Comparison of ENCODE assay signal across 19 cellular contexts in genomic region chr1:64396817-64397216, GRCh38.
DNase-seq lines count a peak whose midpoint lies in the region; ATAC-seq and TF ChIP-seq lines count a peak whose summit lies in the region.
"Had no signal": no experiment of that assay in that cellular context is flagged by ENCODE, and none has a peak within 500 bp of the region (broad histone marks: within the 10 kb centered on the region; RNA-seq: fewer than 3 reads in every experiment).

No MANE protein-coding gene starts in this region.

- no peak overlapping the region for H3K4me3 Mint-ChIP-seq in WTC11
- H3K4me3 Mint-ChIP-seq: activated CD4-positive, alpha-beta T cell treated with anti-CD3 and anti-CD28 coated beads, Interleukin-2, amount 10 ng/mL, durations not matched to agents 24 days and 14 days had no signal

- POLR2A ChIA-PET in WTC11 (lab: Charles Lee), result interaction anchor here (0.5 to 1.0 kb wide), 2 partner anchors 78 to 103 kb away, joined by 4 read pairs; no protein-coding TSS in a partner anchor

- H3K4me2 ChIP-seq in MM.1S (ENCODE audit: low read depth, low read length), result no peak overlapping the region
- H3K4me2 ChIP-seq: BLaER1 had no signal

- H3K9ac ChIP-seq in MM.1S (ENCODE audit: low read length), result no peak overlapping the region
- H3K9ac ChIP-seq: BLaER1 had no signal

- H3K27ac ChIP-seq in MM.1S (ENCODE audit: low read length) (no peak overlapping the region), Peyer's patch (no peak overlapping the region)
- H3K27ac ChIP-seq: BLaER1, HL-60, spleen had no signal

- no peak for TF ChIP-seq POLR2A in Peyer's patch (IDR thresholded peaks at IDR 0.05)

- no peaks in the 10 kb centered on the region for H3K36me3 Mint-ChIP-seq in WTC11

- no peaks in the 10 kb centered on the region for H4K20me1 ChIP-seq in MM.1S (ENCODE audit: insufficient read depth, low read length)
- H4K20me1 ChIP-seq: BLaER1 had no signal

- no peaks in the 10 kb centered on the region for H3K4me1 ChIP-seq in MM.1S (ENCODE audit: low read length)
- no peaks in the 10 kb centered on the region for H3K4me1 ChIP-seq in Peyer's patch
- H3K4me1 ChIP-seq: BLaER1, spleen had no signal

- no peaks in the 10 kb centered on the region for H3F3A ChIP-seq in MM.1S (ENCODE audit: insufficient read depth, low read length)

- no peaks in the 10 kb centered on the region for H3K9me3 Mint-ChIP-seq in WTC11
- H3K9me3 Mint-ChIP-seq: activated CD4-positive, alpha-beta T cell treated with anti-CD3 and anti-CD28 coated beads, Interleukin-2, amount 10 ng/mL, durations not matched to agents 24 days and 14 days had no signal

- H3K36me3 ChIP-seq in GM06990 (ENCODE audit: control insufficient read depth, insufficient read depth, low read length) (no peaks in the 10 kb centered on the region), MM.1S (replicated peaks; ENCODE audit: insufficient read depth, low read length) (no peaks in the 10 kb centered on the region), Peyer's patch (no peaks in the 10 kb centered on the region)
- H3K36me3 ChIP-seq: BLaER1, spleen had no signal

- peak; percentile 2 for TF ChIP-seq CTCF in GM06990 (IDR thresholded peaks at IDR 0.05; ENCODE audit: insufficient read depth, low read length, poor library complexity, severe bottlenecking)
- no peak for TF ChIP-seq CTCF in WTC11 (IDR thresholded peaks at IDR 0.05)
- TF ChIP-seq CTCF in MM.1S (IDR thresholded peaks at IDR 0.05; ENCODE audit: low read length), result no peak
- TF ChIP-seq CTCF in Peyer's patch (IDR thresholded peaks at IDR 0.05), result no peak

- ATAC-seq in WTC11, result peak; percentile 99
- ATAC-seq: left cardiac atrium had no signal

- no peaks in the 10 kb centered on the region for H3K79me2 ChIP-seq in MM.1S (ENCODE audit: low read length)

- H3K4me3 ChIP-seq in GM06990 (replicated peaks; ENCODE audit: low read depth, low read length), result no peak overlapping the region
- H3K4me3 ChIP-seq in MM.1S (ENCODE audit: low read length), result no peak overlapping the region
- no peak overlapping the region for H3K4me3 ChIP-seq in Peyer's patch
- H3K4me3 ChIP-seq: BLaER1, spleen had no signal

- H3K27me3 ChIP-seq in GM06990 (replicated peaks; ENCODE audit: control insufficient read depth, insufficient read depth, low read length) (no peaks in the 10 kb centered on the region), MM.1S (replicated peaks; ENCODE audit: insufficient read depth, low read length) (no peaks in the 10 kb centered on the region), Peyer's patch (no peaks in the 10 kb centered on the region)
- H3K27me3 ChIP-seq: BLaER1, spleen had no signal

- no peaks in the 10 kb centered on the region for H3K9me2 ChIP-seq in MM.1S (replicated peaks; ENCODE audit: insufficient read depth, low read length)

- H3K9me3 ChIP-seq in MM.1S (replicated peaks; ENCODE audit: insufficient read depth, low read length), result no peaks in the 10 kb centered on the region
- H3K9me3 ChIP-seq in Peyer's patch, result no peaks in the 10 kb centered on the region
- H3K9me3 ChIP-seq: BLaER1, spleen had no signal

- no peak overlapping the region for H3K27ac Mint-ChIP-seq in WTC11
- H3K27ac Mint-ChIP-seq: activated CD4-positive, alpha-beta T cell treated with anti-CD3 and anti-CD28 coated beads, Interleukin-2, amount 10 ng/mL, durations not matched to agents 24 days and 14 days had no signal

- no peaks in the 10 kb centered on the region for H3K27me3 Mint-ChIP-seq in WTC11 (ENCODE audit: low read depth)

- H2AFZ ChIP-seq in MM.1S (ENCODE audit: low read length), result no peak overlapping the region

- DNase-seq in GM06990 (ENCODE audit: extremely low read depth, insufficient read length), result no peak
- DNase-seq in HuH-7.5 (ENCODE audit: low spot score), result peak; percentile 15
- DNase-seq in WTC11 (ENCODE audit: low spot score), result peak; percentile 47
- DNase-seq in iPS-NIHi11 (ENCODE audit: low spot score), result peak; percentile 39
- DNase-seq in MM.1S, result no peak
- no peak for DNase-seq in NCI-H526 treated with DMSO at 0.1 percent for 48 hours (lab: John Stamatoyannopoulos, UW)
- DNase-seq in activated CD8-positive, alpha-beta memory T cell treated with anti-CD3 and anti-CD28 coated beads, Interleukin-2, amount 50 U/mL, for 4 hours, result no peak
- DNase-seq in Peyer's patch, result no peak
- DNase-seq: activated CD4-positive, alpha-beta T cell treated with anti-CD3 and anti-CD28 coated beads, Interleukin-2, amount 10 ng/mL, durations not matched to agents 24 days and 14 days; activated T-cell treated with anti-CD3 and anti-CD28 coated beads, Interleukin-2, amount 50 U/mL, for 48 hours; DND-41; glutamatergic neuron; left cardiac atrium; NCI-H2081 treated with DMSO at 0.1 percent for 48 hours; Right ventricle myocardium superior; spleen; stimulated activated naive CD4-positive, alpha-beta T cell treated with Interleukin-2 at 50 U/mL for 16 hours had no signal

- H3K4me1 Mint-ChIP-seq in WTC11, result peaks cover 15% of the 10 kb centered on the region
- H3K4me1 Mint-ChIP-seq: activated CD4-positive, alpha-beta T cell treated with anti-CD3 and anti-CD28 coated beads, Interleukin-2, amount 10 ng/mL, durations not matched to agents 24 days and 14 days had no signal

- CTCF ChIA-PET in WTC11 (lab: Charles Lee), result interaction anchor here (0.6 to 0.8 kb wide), 3 partner anchors 17 to 97 kb away, joined by 3 to 4 read pairs (median 3); no protein-coding TSS in a partner anchor

TF ChIP-seq in WTC11, 78 proteins besides CTCF, POLR2A, EP300 and RAD21:
- no peak for TF ChIP-seq ZNF317 (CRISPR knock-in tag; IDR thresholded peaks at IDR 0.05; ENCODE audit: borderline replicate concordance, low read depth)
- TF ChIP-seq, protein P1, sequence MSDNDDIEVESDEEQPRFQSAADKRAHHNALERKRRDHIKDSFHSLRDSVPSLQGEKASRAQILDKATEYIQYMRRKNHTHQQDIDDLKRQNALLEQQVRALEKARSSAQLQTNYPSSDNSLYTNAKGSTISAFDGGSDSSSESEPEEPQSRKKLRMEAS (CRISPR knock-in tag; IDR thresholded peaks at IDR 0.05), result 0 out of 2 replicates have a peak, but pooled peaks have one; percentile 18

Comparison
In these comparisons a context has a peak if more than half of its experiments do, and no peak if none do; other contexts are left out.
1. DNase-seq: peak in HuH-7.5 (single experiment), WTC11 (single experiment) and iPS-NIHi11 (single experiment); none in GM06990 (single experiment), MM.1S (single experiment), NCI-H526 treated with DMSO at 0.1 percent for 48 hours (single experiment), activated CD8-positive, alpha-beta memory T cell treated with anti-CD3 and anti-CD28 coated beads, Interleukin-2, amount 50 U/mL, for 4 hours (single experiment) and Peyer's patch (0 of 3).